Comparison of ENCODE assay signal across 9 cellular contexts in genomic region chr1:25266554-25267287, GRCh38. TPM values are rescaled to one million over a fixed set of nuclear protein-coding genes. Genes with fewer than 3 reads are reported as not detected.
DNase-seq lines count a peak whose midpoint lies in the region; ATAC-seq and TF ChIP-seq lines count a peak whose summit lies in the region.
"Not testable (repeated sequence)": the region's sequence is repeated elsewhere in the genome, so short reads cannot be mapped to it uniquely, and the experiment has no call there.
"Had no signal": no experiment of that assay in that cellular context is flagged by ENCODE, and none has a peak within 500 bp of the region (broad histone marks: within the 10 kb centered on the region; RNA-seq: fewer than 3 reads in every experiment).

No MANE protein-coding gene starts in this region.

- H3K27me3 ChIP-seq in DOHH2 (ENCODE audit: control insufficient read depth, low read length); GM23338 (ENCODE audit: insufficient read depth); body of pancreas; heart left ventricle: not testable (repeated sequence)

- H3F3A ChIP-seq in DOHH2 (ENCODE audit: control insufficient read depth, insufficient read depth); GM23338 (replicated peaks; ENCODE audit: low read depth): not testable (repeated sequence)

- H3K4me3 ChIP-seq in DOHH2 (ENCODE audit: low read length): peak overlapping the region; percentile 76
- peak overlapping the region; percentile 52 for H3K4me3 ChIP-seq in GM23338
- H3K4me3 ChIP-seq in body of pancreas: peak overlapping the region; percentile 12 to 13
- peak overlapping the region in 8 of 12 donors; percentile 45 to 85 (median 58) for H3K4me3 ChIP-seq in heart left ventricle

- not testable (repeated sequence) for H3K27me3 Mint-ChIP-seq in GM23338 (ENCODE audit: insufficient read depth, low read depth, poor library complexity); T-helper 2 cell treated with Interferon-gamma antibody and Interleukin-4, amounts not matched to agents 5 μg/mL and 100 μg/mL, for 36 hours (ENCODE audit: low read depth); stimulated activated naive CD8-positive, alpha-beta T cell treated with anti-CD3 and anti-CD28 coated beads, Interleukin-15, amount 100 ng/mL, for 72 hours
- H3K27me3 Mint-ChIP-seq in nephron progenitor cell (ENCODE audit: low read depth, poor library complexity): peaks cover 30% of the 10 kb centered on the region

- H3K9me3 ChIP-seq in DOHH2 (ENCODE audit: control insufficient read depth, insufficient read depth, low read length); body of pancreas; heart left ventricle: not testable (repeated sequence)

- H3K4me1 ChIP-seq in DOHH2 (ENCODE audit: control insufficient read depth, low read length); GM23338 (ENCODE audit: insufficient read depth); body of pancreas: not testable (repeated sequence)
- H3K4me1 ChIP-seq in heart left ventricle: peaks cover 0 to 11% (median 0%) of the 10 kb centered on the region in 12 donors

- not testable (repeated sequence) for H3K36me3 ChIP-seq in DOHH2 (ENCODE audit: control insufficient read depth, low read length); GM23338 (ENCODE audit: insufficient read depth); body of pancreas (replicated peaks in 1 of 2; ENCODE audit: insufficient read depth in 1 of 2, low read depth in 2 of 2); heart left ventricle

- not testable (repeated sequence) for H3K9me2 ChIP-seq in DOHH2 (replicated peaks; ENCODE audit: control insufficient read depth, low read length); GM23338 (ENCODE audit: insufficient read depth)

- H3K4me3 Mint-ChIP-seq in GM23338: peak overlapping the region; percentile 89
- H3K4me3 Mint-ChIP-seq in T-helper 2 cell treated with Interferon-gamma antibody and Interleukin-4, amounts not matched to agents 5 μg/mL and 100 μg/mL, for 36 hours: peak overlapping the region; percentile 96
- H3K4me3 Mint-ChIP-seq in nephron progenitor cell: peak overlapping the region; percentile 91
- H3K4me3 Mint-ChIP-seq in stimulated activated naive CD8-positive, alpha-beta T cell treated with anti-CD3 and anti-CD28 coated beads, Interleukin-15, amount 100 ng/mL, for 72 hours: peak overlapping the region; percentile 88 to 96

- H2AFZ ChIP-seq in GM23338: not testable (repeated sequence)

- H3K9me3 Mint-ChIP-seq in GM23338; T-helper 2 cell treated with Interferon-gamma antibody and Interleukin-4, amounts not matched to agents 5 μg/mL and 100 μg/mL, for 36 hours; nephron progenitor cell; stimulated activated naive CD8-positive, alpha-beta T cell treated with anti-CD3 and anti-CD28 coated beads, Interleukin-15, amount 100 ng/mL, for 72 hours: not testable (repeated sequence)

- not testable (repeated sequence) for H3K79me2 ChIP-seq in DOHH2 (ENCODE audit: control insufficient read depth, low read length); GM23338 (replicated peaks; ENCODE audit: insufficient read depth)

- TF ChIP-seq CTCF in DOHH2 (IDR thresholded peaks at IDR 0.05; ENCODE audit: low read depth, low read length, poor library complexity, severe bottlenecking); body of pancreas (IDR thresholded peaks at IDR 0.05); nephron progenitor cell (IDR thresholded peaks at IDR 0.05): not testable (repeated sequence)
- 0 out of 4 replicates have a peak, but pooled peaks of 1 of the 2 experiments have one; percentile 10 for TF ChIP-seq CTCF in GM23338 (conservative IDR thresholded peaks at IDR 0.05; ENCODE audit: low read depth in 2 of 2)
- peak in 3 of 12 donors; percentile 7 to 23 (median 13) for TF ChIP-seq CTCF in heart left ventricle (IDR thresholded peaks at IDR 0.05)

- H3K27ac Mint-ChIP-seq in GM23338, nephron progenitor cell: not testable (repeated sequence)
- peak overlapping the region; percentile 87 for H3K27ac Mint-ChIP-seq in T-helper 2 cell treated with Interferon-gamma antibody and Interleukin-4, amounts not matched to agents 5 μg/mL and 100 μg/mL, for 36 hours
- H3K27ac Mint-ChIP-seq in stimulated activated naive CD8-positive, alpha-beta T cell treated with anti-CD3 and anti-CD28 coated beads, Interleukin-15, amount 100 ng/mL, for 72 hours: peak overlapping the region; percentile 68 to 93

- H3K4me2 ChIP-seq in DOHH2 (ENCODE audit: low read length) (peak overlapping the region; percentile 63), GM23338 (peak overlapping the region; percentile 74)

- H3K36me3 Mint-ChIP-seq in GM23338 (ENCODE audit: low read depth): peaks cover 13% of the 10 kb centered on the region
- peaks cover 12% of the 10 kb centered on the region for H3K36me3 Mint-ChIP-seq in T-helper 2 cell treated with Interferon-gamma antibody and Interleukin-4, amounts not matched to agents 5 μg/mL and 100 μg/mL, for 36 hours (ENCODE audit: low read depth)
- peaks cover 15% of the 10 kb centered on the region for H3K36me3 Mint-ChIP-seq in nephron progenitor cell (ENCODE audit: low read depth)

- H3K4me1 Mint-ChIP-seq in GM23338: peaks cover 12% of the 10 kb centered on the region; the same call in 2 of the 3 replicates
- H3K4me1 Mint-ChIP-seq in T-helper 2 cell treated with Interferon-gamma antibody and Interleukin-4, amounts not matched to agents 5 μg/mL and 100 μg/mL, for 36 hours (ENCODE audit: low read depth): peaks cover 11% of the 10 kb centered on the region
- H3K4me1 Mint-ChIP-seq in nephron progenitor cell: not testable (repeated sequence)
- peaks cover 14% of the 10 kb centered on the region for H3K4me1 Mint-ChIP-seq in stimulated activated naive CD8-positive, alpha-beta T cell treated with anti-CD3 and anti-CD28 coated beads, Interleukin-15, amount 100 ng/mL, for 72 hours

- H4K20me1 ChIP-seq in DOHH2 (ENCODE audit: control insufficient read depth, insufficient read depth, low read depth, low read length); GM23338 (replicated peaks; ENCODE audit: insufficient read depth): not testable (repeated sequence)

- DNase-seq in GM23338 (ENCODE audit: low spot score); T-helper 2 cell treated with Interferon-gamma antibody and Interleukin-4, amounts not matched to agents 5 μg/mL and 100 μg/mL, for 36 hours (ENCODE audit: low spot score): not testable (repeated sequence)
- peak; percentile 19 to 64 (median 34) for DNase-seq in body of pancreas
- DNase-seq in heart left ventricle: peak in 3 of 5 donors; percentile 35 to 73 (median 38)
- DNase-seq in nephron progenitor cell: peak; percentile 27
- DNase-seq in stimulated activated naive CD8-positive, alpha-beta T cell treated with anti-CD3 and anti-CD28 coated beads, Interleukin-15, amount 100 ng/mL, for 72 hours: peak; percentile 29 to 34

- WGBS in body of pancreas, 2 donors: 0% methylated on average over 8 to 11 of the region's 45 CpGs
- WGBS in heart left ventricle, 4 donors: 1 to 4% (median 2%) methylated on average over 3 to 26 of the region's 45 CpGs

- intact Hi-C loops in body of pancreas (cut with DNase I); heart left ventricle (cut with DNase I): not testable (repeated sequence)

- TF ChIP-seq POLR2A in body of pancreas (IDR thresholded peaks at IDR 0.05); heart left ventricle (IDR thresholded peaks at IDR 0.05): not testable (repeated sequence)

- H3K27ac ChIP-seq in DOHH2 (ENCODE audit: low read depth, low read length): 0 out of 2 replicates have a peak overlapping the region, but pooled peaks have one; percentile 37
- H3K27ac ChIP-seq in GM23338 (ENCODE audit: low read depth): not testable (repeated sequence)
- peak overlapping the region in 1 of 4 donors; percentile 93 for H3K27ac ChIP-seq in body of pancreas
- H3K27ac ChIP-seq in heart left ventricle: peak overlapping the region in 4 of 12 donors; percentile 81 to 88 (median 86)

- ATAC-seq in GM23338: peak; percentile 73
- ATAC-seq in HG03571 (IDR thresholded peaks at IDR 0.05; ENCODE audit: unreplicated experiment): peak; percentile 28
- peak; percentile 40 for ATAC-seq in body of pancreas
- ATAC-seq in heart left ventricle: peak; percentile 59 to 66 (median 59)
- peak; percentile 55 for ATAC-seq in stimulated activated naive CD8-positive, alpha-beta T cell treated with anti-CD3 and anti-CD28 coated beads, Interleukin-15, amount 100 ng/mL, for 72 hours

RNA-seq across cellular contexts. Expression of gene RHD, which starts 5.6 kb away (rescaled TPM):
- total RNA-seq in GM23338 (2014; rRNA removed; shearing (Covaris generic)): 0.21 TPM in 1 of 2 replicates, not detected in the other
- polyA plus RNA-seq in GM23338 (2016; fragmentation: Nextera tagmentation; extraction: Ambion mirVana) (0.26 and 0.31 TPM in 2 replicates), heart left ventricle (not detected)
- total RNA-seq in body of pancreas (not detected), heart left ventricle (not detected)
- total RNA-seq: bronchial epithelial cell had no signal

RNA-seq across cellular contexts. Expression of gene RSRP1, which starts 19.5 kb away (rescaled TPM):
- total RNA-seq in GM23338 (2014; rRNA removed; shearing (Covaris generic)): 91.4 and 107 TPM in 2 replicates
- polyA plus RNA-seq in GM23338 (2016; fragmentation: Nextera tagmentation; extraction: Ambion mirVana) (77.0 and 93.7 TPM in 2 replicates), heart left ventricle (100 to 1,000 TPM in 1 of 2 donors, 10 to 100 TPM in 1; 19.3 to 114 TPM)
- total RNA-seq in body of pancreas (100 to 1,000 TPM in 1 of 2 donors, 10 to 100 TPM in 1; 94.4 to 158 TPM), heart left ventricle (10 to 100 TPM; 14.4 to 51.4 (median 29.4) TPM)

RNA-seq across cellular contexts. Expression of gene SYF2, which starts 34.4 kb away (rescaled TPM):
- total RNA-seq in GM23338 (2014; rRNA removed; shearing (Covaris generic)): 22.9 and 24.6 TPM in 2 replicates
- 74.5 and 82.6 TPM in 2 replicates for polyA plus RNA-seq in GM23338 (2016; fragmentation: Nextera tagmentation; extraction: Ambion mirVana)
- total RNA-seq in body of pancreas: 10 to 100 TPM; 25.7 to 48.5 TPM
- 10 to 100 TPM; 25.0 to 41.3 (median 31.6) TPM for total RNA-seq in heart left ventricle
- 10 to 100 TPM; 43.1 to 60.3 TPM for polyA plus RNA-seq in heart left ventricle

Comparison
In these comparisons a context has a peak if more than half of its experiments do, and no peak if none do; other contexts are left out.
1. H3K4me3 ChIP-seq: peak in every context shown above with its lines; median percentile 76 in DOHH2; 58 in heart left ventricle; 52 in GM23338; 12 in body of pancreas.